Comparison of ENCODE assay signal across 17 cellular contexts in genomic region chr1:194105381-194105780, GRCh38.
DNase-seq lines count a peak whose midpoint lies in the region; ATAC-seq and TF ChIP-seq lines count a peak whose summit lies in the region.
"Had no signal": no experiment of that assay in that cellular context is flagged by ENCODE, and none has a peak within 500 bp of the region (broad histone marks: within the 10 kb centered on the region; RNA-seq: fewer than 3 reads in every experiment).

No MANE protein-coding gene starts in this region.

- no peak overlapping the region for H3K27ac Mint-ChIP-seq in natural killer cell
- H3K27ac Mint-ChIP-seq in stimulated activated naive B cell treated with anti-CD40 and anti-IgM and Interleukin-4, amounts not matched to agents 10 μg/mL and 1 μg/mL and 100 μg/mL, for 72 hours, result no peak overlapping the region
- H3K27ac Mint-ChIP-seq: CD14-positive monocyte; CD4-positive, CD25-positive, alpha-beta regulatory T cell; CD8-positive, alpha-beta memory T cell had no signal

- no peaks in the 10 kb centered on the region for H3K36me3 ChIP-seq in trophoblast cell (ENCODE audit: control insufficient read depth in 1 of 2, insufficient read depth in 2 of 2, low read length in 2 of 2)
- H3K36me3 ChIP-seq: BE2C, BLaER1 had no signal

- no peak overlapping the region for H3K9ac ChIP-seq in trophoblast cell (ENCODE audit: low read length)
- H3K9ac ChIP-seq: BLaER1 had no signal

- H3K14ac ChIP-seq in trophoblast cell (ENCODE audit: low read length), result no peak overlapping the region

- no peaks in the 10 kb centered on the region for H3K79me1 ChIP-seq in trophoblast cell (ENCODE audit: low read length)

- ATAC-seq in natural killer cell (no peak), HG02678 (IDR thresholded peaks at IDR 0.05; ENCODE audit: unreplicated experiment) (no peak)
- ATAC-seq in stimulated activated naive B cell treated with anti-CD40 and anti-IgM and Interleukin-4, amounts not matched to agents 10 μg/mL and 1 μg/mL and 100 μg/mL, for 72 hours (replicated peaks), result no peak

- no peaks in the 10 kb centered on the region for H3K9me3 ChIP-seq in trophoblast cell (ENCODE audit: insufficient read depth, low read depth, low read length)
- H3K9me3 ChIP-seq: BE2C, BLaER1 had no signal

- H3K23ac ChIP-seq in trophoblast cell (ENCODE audit: low read length), result no peak overlapping the region

- H4K91ac ChIP-seq in trophoblast cell (ENCODE audit: low read depth, low read length), result no peak overlapping the region

- H3K4me1 Mint-ChIP-seq in natural killer cell, result no peaks in the 10 kb centered on the region
- H3K4me1 Mint-ChIP-seq in stimulated activated naive B cell treated with anti-CD40 and anti-IgM and Interleukin-4, amounts not matched to agents 10 μg/mL and 1 μg/mL and 100 μg/mL, for 72 hours, result no peaks in the 10 kb centered on the region
- H3K4me1 Mint-ChIP-seq: CD14-positive monocyte; CD8-positive, alpha-beta memory T cell had no signal

- no peaks in the 10 kb centered on the region for H3K36me3 Mint-ChIP-seq in natural killer cell
- H3K36me3 Mint-ChIP-seq in stimulated activated naive B cell treated with anti-CD40 and anti-IgM and Interleukin-4, amounts not matched to agents 10 μg/mL and 1 μg/mL and 100 μg/mL, for 72 hours, result no peaks in the 10 kb centered on the region
- H3K36me3 Mint-ChIP-seq: CD14-positive monocyte; CD4-positive, alpha-beta memory T cell; CD4-positive, CD25-positive, alpha-beta regulatory T cell had no signal

- no peak overlapping the region for H4K8ac ChIP-seq in trophoblast cell (ENCODE audit: low read depth, low read length)

- H3K4me3 Mint-ChIP-seq in natural killer cell, result no peak overlapping the region
- H3K4me3 Mint-ChIP-seq in stimulated activated naive B cell treated with anti-CD40 and anti-IgM and Interleukin-4, amounts not matched to agents 10 μg/mL and 1 μg/mL and 100 μg/mL, for 72 hours, result no peak overlapping the region
- H3K4me3 Mint-ChIP-seq: CD14-positive monocyte; CD4-positive, alpha-beta memory T cell; CD4-positive, CD25-positive, alpha-beta regulatory T cell; CD8-positive, alpha-beta memory T cell had no signal

- no peaks in the 10 kb centered on the region for H3K27me3 ChIP-seq in trophoblast cell (ENCODE audit: insufficient read depth, low read length)
- H3K27me3 ChIP-seq: BE2C, BLaER1 had no signal

- no peak overlapping the region for H3K4me3 ChIP-seq in trophoblast cell (ENCODE audit: low read depth, low read length)
- H3K4me3 ChIP-seq: BLaER1 had no signal

- H3K9me3 Mint-ChIP-seq in natural killer cell, result peaks cover 0 to 2% of the 10 kb centered on the region in 2 donors
- H3K9me3 Mint-ChIP-seq in stimulated activated naive B cell treated with anti-CD40 and anti-IgM and Interleukin-4, amounts not matched to agents 10 μg/mL and 1 μg/mL and 100 μg/mL, for 72 hours, result no peaks in the 10 kb centered on the region
- H3K9me3 Mint-ChIP-seq: CD8-positive, alpha-beta memory T cell had no signal

- intact Hi-C loops in natural killer cell (cut with micrococcal nuclease), result no loop called here

- H3K4me1 ChIP-seq in trophoblast cell (ENCODE audit: control insufficient read depth in 1 of 2, insufficient read depth in 2 of 2, low read length in 2 of 2), result no peaks in the 10 kb centered on the region
- H3K4me1 ChIP-seq: BE2C, BLaER1 had no signal

- no peak overlapping the region for H3K4ac ChIP-seq in trophoblast cell (ENCODE audit: low read depth, low read length)

- H2AFZ ChIP-seq in trophoblast cell (ENCODE audit: insufficient read depth, low read length, poor library complexity), result no peak overlapping the region

- H3K4me2 ChIP-seq in trophoblast cell (ENCODE audit: low read length), result no peak overlapping the region
- H3K4me2 ChIP-seq: BLaER1 had no signal

- H2BK12ac ChIP-seq in trophoblast cell (ENCODE audit: low read length), result no peak overlapping the region

- H2BK120ac ChIP-seq in trophoblast cell (ENCODE audit: insufficient read depth, low read length, poor library complexity), result no peak overlapping the region

- no peak overlapping the region for H2AK5ac ChIP-seq in trophoblast cell (ENCODE audit: low read length)

- TF ChIP-seq CTCF in natural killer cell (IDR thresholded peaks at IDR 0.05), result no peak

- no peak overlapping the region for H3K18ac ChIP-seq in trophoblast cell (ENCODE audit: low read length)

- no peaks in the 10 kb centered on the region for H3K79me2 ChIP-seq in trophoblast cell (ENCODE audit: control insufficient read depth, insufficient read depth, low read length, poor library complexity)

- DNase-seq in left kidney (ENCODE audit: low read depth, low spot score) (peak; percentile 4), trophoblast cell (peak; percentile 25 to 59), natural killer cell (no peak)
- no peak for DNase-seq in stimulated activated naive B cell treated with anti-CD40 and anti-IgM and Interleukin-4, amounts not matched to agents 10 μg/mL and 1 μg/mL and 100 μg/mL, for 72 hours
- DNase-seq: 8988T; ACHN; BE2C; C1 segment of cervical spinal cord; CD4-positive, alpha-beta memory T cell; CD4-positive, CD25-positive, alpha-beta regulatory T cell; CD8-positive, alpha-beta memory T cell; COR-L47; DMS79 treated with DMSO at 0.1 percent for 48 hours; GF-D8 had no signal

- H3K27ac ChIP-seq in trophoblast cell (ENCODE audit: low read depth, low read length), result no peak overlapping the region
- H3K27ac ChIP-seq: BLaER1 had no signal

- no peaks in the 10 kb centered on the region for H3K27me3 Mint-ChIP-seq in natural killer cell (ENCODE audit: low read depth in 2 of 2)
- H3K27me3 Mint-ChIP-seq in stimulated activated naive B cell treated with anti-CD40 and anti-IgM and Interleukin-4, amounts not matched to agents 10 μg/mL and 1 μg/mL and 100 μg/mL, for 72 hours, result peaks cover 4 to 6% of the 10 kb centered on the region in 2 donors
- H3K27me3 Mint-ChIP-seq: CD4-positive, alpha-beta memory T cell; CD4-positive, CD25-positive, alpha-beta regulatory T cell; CD8-positive, alpha-beta memory T cell had no signal

- H2BK5ac ChIP-seq in trophoblast cell (ENCODE audit: low read depth, low read length, poor library complexity), result no peak overlapping the region

- no CpG with 5 or more reads among the region's 2 CpGs for WGBS in trophoblast cell (ENCODE audit: extremely low coverage, insufficient coverage, insufficient read length)

- no peak overlapping the region for H4K12ac ChIP-seq in trophoblast cell (ENCODE audit: low read depth, low read length)

Comparison
In these comparisons a context has a peak if more than half of its experiments do, and no peak if none do; other contexts are left out.
1. DNase-seq: peak in left kidney (single experiment) and trophoblast cell (2 of 2); none in natural killer cell (single experiment) and stimulated activated naive B cell treated with anti-CD40 and anti-IgM and Interleukin-4, amounts not matched to agents 10 μg/mL and 1 μg/mL and 100 μg/mL, for 72 hours (single experiment).